26 cellular contexts compared by ENCODE assay signal in the genomic region with DNA sequence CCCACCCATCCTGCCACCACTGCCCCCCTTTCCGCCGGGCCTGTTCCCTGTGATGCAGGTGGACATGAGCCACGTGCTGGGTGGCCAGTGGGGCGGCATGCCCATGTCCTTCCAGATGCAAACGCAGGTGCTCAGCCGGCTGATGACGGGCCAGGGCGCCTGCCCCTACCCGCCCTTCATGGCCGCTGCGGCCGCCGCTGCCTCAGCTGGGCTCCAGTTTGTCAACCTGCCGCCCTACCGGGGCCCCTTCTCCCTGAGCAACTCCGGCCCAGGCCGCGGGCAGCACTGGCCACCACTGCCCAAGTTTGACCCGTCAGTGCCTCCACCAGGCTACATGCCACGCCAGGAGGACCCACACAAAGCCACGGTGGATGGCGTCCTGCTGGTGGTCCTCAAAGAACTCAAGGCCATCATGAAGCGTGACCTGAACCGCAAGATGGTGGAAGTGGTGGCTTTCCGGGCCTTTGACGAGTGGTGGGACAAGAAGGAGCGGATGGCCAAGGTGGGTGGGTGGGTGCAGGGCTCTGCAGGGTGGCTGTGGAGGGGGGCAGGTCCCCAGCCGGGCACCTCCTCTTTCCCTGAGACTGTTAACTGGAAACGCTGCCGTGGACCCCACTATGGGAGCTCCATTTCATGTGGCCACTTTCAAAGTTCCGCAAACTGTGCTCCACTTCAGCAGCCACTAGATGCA. TPM values are rescaled to one million over a fixed set of nuclear protein-coding genes. Genes with fewer than 3 reads are reported as not detected.
A peak's percentile ranks its signal among the peaks of the same experiment; 100 is the strongest.
DNase-seq lines count a peak whose midpoint lies in the region; ATAC-seq, FAIRE-seq and TF ChIP-seq lines count a peak whose summit lies in the region.
"Had no signal": no experiment of that assay in that cellular context is flagged by ENCODE, and none has a peak within 500 bp of the region (broad histone marks: within the 10 kb centered on the region; RNA-seq: fewer than 3 reads in every experiment).

No MANE protein-coding gene starts in this region.

- ATAC-seq in Right ventricle myocardium superior (ENCODE audit: poor library complexity) (no peak), heart right ventricle (no peak), HG03342 (IDR thresholded peaks at IDR 0.05; ENCODE audit: unreplicated experiment) (no peak)
- ATAC-seq in effector memory CD8-positive, alpha-beta T cell (replicated peaks) = no peak

- no peaks in the 10 kb centered on the region for H3K27me3 Mint-ChIP-seq in effector memory CD8-positive, alpha-beta T cell
- H3K27me3 Mint-ChIP-seq: IgD-negative memory B cell had no signal

- no peaks in the 10 kb centered on the region for H3K9me3 Mint-ChIP-seq in effector memory CD8-positive, alpha-beta T cell
- H3K9me3 Mint-ChIP-seq: CD8-positive, alpha-beta memory T cell; H9; IgD-negative memory B cell had no signal

- H3K9ac ChIP-seq in kidney (ENCODE audit: low read length in 2 of 2) = no peak overlapping the region
- H3K9ac ChIP-seq: BLaER1, SK-N-SH had no signal

- FAIRE-seq in kidney (lab: Jason Lieb, UNC) = no peak
- FAIRE-seq: A204.1, GM12892, GM18507, HTR-8/SVneo had no signal

- WGBS in heart right ventricle, 2 donors = 92 to 94% methylated on average over 31 of the region's 31 CpGs
- WGBS in thymus = 94% methylated on average over 31 of the region's 31 CpGs

- H3K4me1 ChIP-seq in heart right ventricle (peaks cover 14 to 44% (median 38%) of the 10 kb centered on the region in 9 donors), kidney (ENCODE audit: control insufficient read depth in 1 of 2, insufficient read depth in 1 of 2, low read depth in 1 of 2, low read length in 2 of 2) (peaks cover 17 to 25% of the 10 kb centered on the region in 2 donors), neutrophil (ENCODE audit: control insufficient read depth in 1 of 2, insufficient read depth in 1 of 2, low read depth in 1 of 2, low read length in 1 of 2) (peaks cover 36 to 51% of the 10 kb centered on the region in 2 experiments), thymus (ENCODE audit: control insufficient read depth, insufficient read depth, low read length) (peaks cover 50% of the 10 kb centered on the region)

- DNase-seq in Right ventricle myocardium superior (peak; percentile 45), heart right ventricle (no peak), kidney (peak; percentile 83), GF-D8 (lab: John Stamatoyannopoulos, UW) (no peak)
- DNase-seq in effector memory CD8-positive, alpha-beta T cell = no peak
- DNase-seq: CD8-positive, alpha-beta memory T cell; H9; Kasumi-1; MM.1S; NCI-H1092 treated with DMSO at 0.1 percent for 48 hours; NCI-H2081; NCI-H2171 treated with DMSO at 0.1 percent for 48 hours; NCI-H446; NCI-H526 treated with DMSO at 0.1 percent for 48 hours; Peyer's patch; SHP77 treated with DMSO at 0.1 percent for 48 hours; SK-N-SH had no signal

- intact Hi-C loops in Right ventricle myocardium superior (cut with DNase I) = no loop called here
- intact Hi-C loops in heart right ventricle (cut with DNase I) = loop anchor here in 5 of 10 donors (5.0 to 10.0 kb wide), 4 partner anchors 37 to 117 kb away; a partner anchor contains a TSS
- intact Hi-C loops in kidney (cut with DNase I) = no loop called here

- H3K9me3 ChIP-seq in heart right ventricle = no peaks in the 10 kb centered on the region
- H3K9me3 ChIP-seq in kidney (ENCODE audit: control insufficient read depth in 1 of 2, low read length in 2 of 2) = no peaks in the 10 kb centered on the region
- H3K9me3 ChIP-seq in neutrophil = no peaks in the 10 kb centered on the region
- H3K9me3 ChIP-seq in thymus (ENCODE audit: control insufficient read depth) = no peaks in the 10 kb centered on the region
- H3K9me3 ChIP-seq: BLaER1, Peyer's patch, SK-N-SH had no signal

- peaks cover 35% of the 10 kb centered on the region in 2 donors for H3K4me1 Mint-ChIP-seq in effector memory CD8-positive, alpha-beta T cell (ENCODE audit: low read depth in 2 of 2)

- H3K4me3 ChIP-seq in heart right ventricle (no peak overlapping the region), kidney (ENCODE audit: low read length in 2 of 2) (no peak overlapping the region), neutrophil (ENCODE audit: low read depth in 1 of 2, low read length in 1 of 2) (no peak overlapping the region), thymus (ENCODE audit: low read length) (no peak overlapping the region)
- H3K4me3 ChIP-seq: BLaER1, Peyer's patch had no signal

- H3K27ac Mint-ChIP-seq in effector memory CD8-positive, alpha-beta T cell = no peak overlapping the region
- H3K27ac Mint-ChIP-seq: IgD-negative memory B cell had no signal

- H3K27ac ChIP-seq in heart right ventricle (no peak overlapping the region), kidney (ENCODE audit: low read depth in 2 of 2, low read length in 2 of 2) (no peak overlapping the region), neutrophil (peak overlapping the region; percentile 33), thymus (ENCODE audit: low read depth) (peak overlapping the region; percentile 61)
- H3K27ac ChIP-seq: BLaER1, Peyer's patch had no signal

- H3K4me3 Mint-ChIP-seq in effector memory CD8-positive, alpha-beta T cell = no peak overlapping the region

- TF ChIP-seq CTCF in heart right ventricle (IDR thresholded peaks at IDR 0.05) (no peak), kidney (IDR thresholded peaks at IDR 0.05; ENCODE audit: borderline replicate concordance, extremely low read depth, insufficient read depth) (no peak), neutrophil (IDR thresholded peaks at IDR 0.05) (no peak)

- H3K36me3 ChIP-seq in heart right ventricle (peaks cover 10 to 87% (median 55%) of the 10 kb centered on the region in 9 donors), kidney (ENCODE audit: control insufficient read depth in 1 of 2, insufficient read depth in 2 of 2, low read length in 2 of 2) (peaks cover 38 to 46% of the 10 kb centered on the region in 2 donors), neutrophil (peaks cover 93% of the 10 kb centered on the region), thymus (ENCODE audit: control insufficient read depth, insufficient read depth) (peaks cover 67% of the 10 kb centered on the region)

- H3K27me3 ChIP-seq in heart right ventricle (no peaks in the 10 kb centered on the region), neutrophil (no peaks in the 10 kb centered on the region), thymus (ENCODE audit: control insufficient read depth, insufficient read depth) (no peaks in the 10 kb centered on the region)
- H3K27me3 ChIP-seq: BLaER1, Peyer's patch had no signal

- H3K36me3 Mint-ChIP-seq in effector memory CD8-positive, alpha-beta T cell (ENCODE audit: insufficient read depth) = peaks cover 82% of the 10 kb centered on the region

RNA-seq across cellular contexts. Expression of a gene that starts 10.8 kb away (rescaled TPM):
- 8.6 TPM for total RNA-seq in Right ventricle myocardium superior
- 10 to 100 TPM; 10.3 to 14.8 (median 11.2) TPM for total RNA-seq in heart right ventricle
- polyA plus RNA-seq in heart right ventricle = 10 to 100 TPM in 1 of 2 donors, 1 to 10 TPM in 1; 2.8 to 11.9 TPM
- total RNA-seq in kidney = 34.5 TPM
- polyA plus RNA-seq in kidney (ENCODE audit: insufficient read depth, low read depth, low replicate concordance) = 3.5 TPM
- polyA plus RNA-seq in thymus = 11.8 TPM

RNA-seq across cellular contexts. Expression of a gene that starts 21.1 kb away (rescaled TPM):
- total RNA-seq in Right ventricle myocardium superior = 41.8 TPM
- total RNA-seq in heart right ventricle = 10 to 100 TPM; 19.8 to 45.6 (median 27.2) TPM
- 10 to 100 TPM; 16.5 to 16.6 TPM for polyA plus RNA-seq in heart right ventricle
- total RNA-seq in kidney = 42.6 TPM
- polyA plus RNA-seq in kidney (ENCODE audit: insufficient read depth, low read depth, low replicate concordance) = 23.9 TPM
- polyA plus RNA-seq in thymus = 12.9 TPM

RNA-seq across cellular contexts. Expression of a gene that starts 44.1 kb away (rescaled TPM):
- 2.7 TPM for total RNA-seq in Right ventricle myocardium superior
- 1 to 10 TPM in 6 of 10 donors, under 1 TPM in 4; 0.24 to 3.4 (median 1.2) TPM for total RNA-seq in heart right ventricle
- 1 to 10 TPM; 1.0 to 1.3 TPM for polyA plus RNA-seq in heart right ventricle
- 4.6 TPM for total RNA-seq in kidney
- polyA plus RNA-seq in kidney (ENCODE audit: insufficient read depth, low read depth, low replicate concordance) = 393 TPM
- polyA plus RNA-seq in thymus = 0.87 TPM
- total RNA-seq: CD8-positive, alpha-beta memory T cell; H9; Peyer's patch had no signal
- polyA plus RNA-seq: CD8-positive, alpha-beta memory T cell; IgD-negative memory B cell had no signal

Comparison
In these comparisons a context has a peak if more than half of its experiments do, and no peak if none do; other contexts are left out.
1. DNase-seq: peak in Right ventricle myocardium superior (single experiment) and kidney (single experiment); none in heart right ventricle (0 of 2), effector memory CD8-positive, alpha-beta T cell (0 of 3) and GF-D8 (single experiment).
2. H3K27ac ChIP-seq: peak in neutrophil (single experiment) and thymus (single experiment); none in heart right ventricle (0 of 10) and kidney (0 of 2).